In genomic region chr7:6589151-6589828, GRCh38 we compare ENCODE assay signal across 8 cellular contexts. TPM values are rescaled to one million over a fixed set of nuclear protein-coding genes. Genes with fewer than 3 reads are reported as not detected.
DNase-seq lines count a peak whose midpoint lies in the region; ATAC-seq, FAIRE-seq and TF ChIP-seq lines count a peak whose summit lies in the region.

No MANE protein-coding gene starts in this region.

- peak overlapping the region; percentile 85 for H3K4me3 Mint-ChIP-seq in neural crest cell

- peak overlapping the region; percentile 52; the same call in 1 of the 2 replicates for H2AFZ ChIP-seq in Karpas-422 (ENCODE audit: low read length)

- H3K27ac Mint-ChIP-seq in neural crest cell (ENCODE audit: unreplicated experiment), result no peak overlapping the region

- no peaks in the 10 kb centered on the region for H3K9me3 Mint-ChIP-seq in neural crest cell

- H3K4me1 ChIP-seq in BLaER1 (peaks cover 19% of the 10 kb centered on the region), Karpas-422 (ENCODE audit: low read length) (peaks cover 17% of the 10 kb centered on the region)

- H4K20me1 ChIP-seq in BLaER1 (peaks cover 33% of the 10 kb centered on the region), Karpas-422 (ENCODE audit: insufficient read depth, low read depth, low read length) (no peaks in the 10 kb centered on the region; the same call in 1 of the 2 replicates)

- FAIRE-seq in D721Med (lab: Jason Lieb, UNC), result no peak

- no peak for TF ChIP-seq CTCF in neural crest cell (conservative IDR thresholded peaks at IDR 0.05)
- TF ChIP-seq CTCF in D721Med (IDR thresholded peaks at IDR 0.05; ENCODE audit: insufficient read depth, missing control alignments), result no peak

- peak overlapping the region; percentile 91; the same call in 1 of the 2 replicates for H3K27ac ChIP-seq in BLaER1
- H3K27ac ChIP-seq in Karpas-422 (ENCODE audit: low read length), result no peak overlapping the region
- peak overlapping the region; percentile 19 for H3K27ac ChIP-seq in cingulate gyrus (ENCODE audit: low read depth, low read length)

- H3K4me2 ChIP-seq in BLaER1 (peak overlapping the region; percentile 82), Karpas-422 (ENCODE audit: low read depth, low read length, poor library complexity, severe bottlenecking) (peak overlapping the region; percentile 60)

- peaks cover 14% of the 10 kb centered on the region for H3K36me3 Mint-ChIP-seq in neural crest cell (ENCODE audit: low read depth)

- H3K79me2 ChIP-seq in Karpas-422 (ENCODE audit: low read length), result peaks cover 18% of the 10 kb centered on the region

- H3K36me3 ChIP-seq in BLaER1, result peaks cover 65% of the 10 kb centered on the region
- peaks cover 13% of the 10 kb centered on the region; the same call in 1 of the 2 replicates for H3K36me3 ChIP-seq in Karpas-422 (ENCODE audit: insufficient read depth, low read length)

- H3K27me3 Mint-ChIP-seq in neural crest cell (ENCODE audit: low read depth), result no peaks in the 10 kb centered on the region

- DNase-seq in Karpas-422, result no peak
- no peak for DNase-seq in neural crest cell (ENCODE audit: low read depth, low spot score)
- no peak for DNase-seq in D721Med (ENCODE audit: insufficient read length, low spot score)
- no peak for DNase-seq in SKM-1 treated with dmso at 0.1 percent for 144 hours (lab: John Stamatoyannopoulos, UW; ENCODE audit: unreplicated experiment)

- H3K4me3 ChIP-seq in BLaER1 (peak overlapping the region; percentile 87), Karpas-422 (ENCODE audit: low read length) (peak overlapping the region; percentile 45; the same call in 1 of the 2 replicates)

- H3K9ac ChIP-seq in BLaER1, result peak overlapping the region; percentile 88
- peak overlapping the region; percentile 95 for H3K9ac ChIP-seq in Karpas-422 (ENCODE audit: low read length)

- H3K9me2 ChIP-seq in Karpas-422 (replicated peaks; ENCODE audit: insufficient read depth, low read length), result no peaks in the 10 kb centered on the region

- ATAC-seq in GM18867 (IDR thresholded peaks at IDR 0.05; ENCODE audit: unreplicated experiment) (no peak), GM18868 (IDR thresholded peaks at IDR 0.05; ENCODE audit: unreplicated experiment) (no peak)

- no peaks in the 10 kb centered on the region for H3K27me3 ChIP-seq in BLaER1
- no peaks in the 10 kb centered on the region for H3K27me3 ChIP-seq in Karpas-422 (ENCODE audit: low read length)

- H3K4me1 Mint-ChIP-seq in neural crest cell, result peaks cover 17% of the 10 kb centered on the region

- H3K9me3 ChIP-seq in BLaER1, result no peaks in the 10 kb centered on the region
- no peaks in the 10 kb centered on the region for H3K9me3 ChIP-seq in Karpas-422 (ENCODE audit: low read length)

RNA-seq across cellular contexts. Expression of gene INTS15, which starts 0.5 kb away (rescaled TPM):
- total RNA-seq in Karpas-422 (2014; rRNA removed; shearing (Covaris generic); ENCODE audit: low replicate concordance), result 14.0 and 35.2 TPM in 2 replicates
- 50.4 and 55.7 TPM in 2 replicates for total RNA-seq in neural crest cell

RNA-seq across cellular contexts. Expression of gene ZDHHC4, which starts 12.0 kb away (rescaled TPM):
- 48.4 and 66.1 TPM in 2 replicates for total RNA-seq in Karpas-422 (2014; rRNA removed; shearing (Covaris generic); ENCODE audit: low replicate concordance)
- total RNA-seq in neural crest cell, result 74.3 and 78.6 TPM in 2 replicates

RNA-seq across cellular contexts. Expression of gene ZNF853, which starts 26.1 kb away (rescaled TPM):
- total RNA-seq in Karpas-422 (2014; rRNA removed; shearing (Covaris generic); ENCODE audit: low replicate concordance), result 0.04 TPM in 1 of 2 replicates, not detected in the other
- total RNA-seq in neural crest cell, result 9.2 and 9.7 TPM in 2 replicates

RNA-seq across cellular contexts. Expression of gene GRID2IP, which starts 38.0 kb away (rescaled TPM):
- not detected in 2 replicates for total RNA-seq in Karpas-422 (2014; rRNA removed; shearing (Covaris generic); ENCODE audit: low replicate concordance)
- total RNA-seq in neural crest cell, result 0.54 and 0.61 TPM in 2 replicates

RNA-seq across cellular contexts. Expression of gene ZNF316, which starts 47.8 kb away (rescaled TPM):
- 9.1 and 20.3 TPM in 2 replicates for total RNA-seq in Karpas-422 (2014; rRNA removed; shearing (Covaris generic); ENCODE audit: low replicate concordance)
- total RNA-seq in neural crest cell, result 40.7 and 43.8 TPM in 2 replicates
